ENCODE assay signal across 1 cellular context in genomic region chr3:147412917-147413711, GRCh38.
TF ChIP-seq lines count a peak whose summit lies in the region.

No MANE protein-coding gene starts in this region.

TF ChIP-seq in SK-N-SH treated with all-trans-retinoic acid at 6 μM for 48 hours, 23 proteins besides CTCF, POLR2A, EP300 and RAD21 (continued from another document):
- TF ChIP-seq TSHZ2 (CRISPR knock-in tag; IDR thresholded peaks at IDR 0.05) (no peak), ZNF70 (CRISPR knock-in tag; IDR thresholded peaks at IDR 0.05) (no peak)
